Comparison of ENCODE assay signal across 20 cellular contexts in the genomic region with DNA sequence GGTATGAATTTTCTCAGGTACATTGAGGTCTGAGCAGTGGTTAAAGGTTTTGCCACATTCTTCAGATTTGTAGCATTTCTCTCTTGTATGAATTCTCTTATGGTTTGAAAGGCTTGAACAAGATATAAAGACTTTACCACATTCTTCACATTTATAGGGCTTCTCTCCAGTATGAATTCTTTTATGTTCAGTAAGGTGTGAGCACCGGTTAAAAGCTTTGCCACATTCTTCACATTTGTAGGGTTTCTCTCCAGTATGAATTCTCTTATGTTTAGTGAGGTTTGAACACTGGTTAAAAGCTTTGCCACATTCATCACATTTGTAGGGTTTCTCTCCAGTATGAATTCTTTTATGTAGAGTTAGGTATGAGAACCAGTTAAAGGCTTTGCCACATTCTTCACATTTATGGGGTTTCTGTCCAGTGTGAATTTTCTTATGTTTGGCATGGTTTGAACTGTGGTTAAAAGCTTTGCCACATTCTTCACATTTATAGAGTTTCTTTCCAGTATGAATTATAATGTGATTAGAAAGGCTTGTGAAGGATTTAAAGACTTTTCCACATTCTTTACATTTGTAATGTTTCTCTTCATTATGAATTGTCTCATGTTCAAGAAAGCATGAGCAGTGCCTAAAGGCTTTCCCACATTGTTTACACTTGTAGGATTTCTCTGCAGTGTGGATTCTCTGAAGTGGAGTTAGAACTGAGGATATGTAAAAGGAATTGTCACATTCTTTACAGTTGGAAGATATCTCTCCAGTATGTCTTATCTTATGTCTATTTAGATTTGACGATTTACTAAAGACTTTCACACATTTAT. TPM values are rescaled to one million over a fixed set of nuclear protein-coding genes. Genes with fewer than 3 reads are reported as not detected.
DNase-seq lines count a peak whose midpoint lies in the region; ATAC-seq, FAIRE-seq and TF ChIP-seq lines count a peak whose summit lies in the region.
"Had no signal": no experiment of that assay in that cellular context is flagged by ENCODE, and none has a peak within 500 bp of the region (broad histone marks: within the 10 kb centered on the region; RNA-seq: fewer than 3 reads in every experiment).

No MANE protein-coding gene starts in this region.

- no peak overlapping the region for H3K4me2 ChIP-seq in Karpas-422 (ENCODE audit: low read depth, low read length, poor library complexity, severe bottlenecking)
- no peak overlapping the region for H3K4me2 ChIP-seq in K562 (ENCODE audit: insufficient read depth, low read length)
- H3K4me2 ChIP-seq in trophoblast cell (ENCODE audit: low read length), result no peak overlapping the region

- no peak for TF ChIP-seq RAD21 in K562 (CRISPR knock-in tag; conservative IDR thresholded peaks at IDR 0.05 in 1 of 2, IDR thresholded peaks at IDR 0.05 in 1 of 2)

- H3K4me1 ChIP-seq in Karpas-422 (ENCODE audit: low read length) (no peaks in the 10 kb centered on the region), K562 (replicated peaks in 1 of 2; ENCODE audit: control insufficient read depth in 2 of 2, insufficient read depth in 2 of 2, low read length in 2 of 2) (no peaks in the 10 kb centered on the region), trophoblast cell (ENCODE audit: control insufficient read depth in 1 of 2, insufficient read depth in 2 of 2, low read length in 2 of 2) (no peaks in the 10 kb centered on the region), gastroesophageal sphincter (no peaks in the 10 kb centered on the region)

- H3K36me3 ChIP-seq in Karpas-422 (ENCODE audit: insufficient read depth, low read length) (peaks cover 67% of the 10 kb centered on the region), K562 (ENCODE audit: control insufficient read depth, insufficient read depth, low read length) (peaks cover 32% of the 10 kb centered on the region; the same call in 2 of the 3 replicates), trophoblast cell (ENCODE audit: control insufficient read depth in 1 of 2, insufficient read depth in 2 of 2, low read length in 2 of 2) (peaks cover 6 to 7% of the 10 kb centered on the region in 2 experiments), gastroesophageal sphincter (peaks cover 16 to 54% of the 10 kb centered on the region in 2 donors)

- H2AK5ac ChIP-seq in trophoblast cell (ENCODE audit: low read length), result no peak overlapping the region

- TF ChIP-seq CTCF in Calu3 (IDR thresholded peaks at IDR 0.05; ENCODE audit: unreplicated experiment) (no peak), K562 (IDR thresholded peaks at IDR 0.05 in 2 of 3, conservative IDR thresholded peaks at IDR 0.05 in 1 of 3; ENCODE audit: insufficient read depth in 2 of 3, low read depth in 1 of 3, low read length in 3 of 3) (no peak), gastroesophageal sphincter (IDR thresholded peaks at IDR 0.05) (no peak)

- H4K91ac ChIP-seq in trophoblast cell (ENCODE audit: low read depth, low read length), result no peak overlapping the region

- no peak for FAIRE-seq in K562 (lab: Jason Lieb, UNC)
- FAIRE-seq: GM12891, RCC 7860 had no signal

- no peak for DNase-seq in Calu3
- no peak for DNase-seq in Karpas-422
- no peak for DNase-seq in K562 (ENCODE audit: extremely low read depth in 1 of 4, low spot score in 3 of 4)
- peak; percentile 37 to 60 for DNase-seq in trophoblast cell
- DNase-seq: AML-193; CD4-positive, CD25-positive, alpha-beta regulatory T cell; COR-L47; EL; H7; KG1; NCI-H1417 treated with DMSO at 0.1 percent for 48 hours; NCI-H187 treated with DMSO at 0.1 percent for 48 hours; NCI-H345; NCI-H526 had no signal

- no peak overlapping the region for H3K18ac ChIP-seq in trophoblast cell (ENCODE audit: low read length)

- no peaks in the 10 kb centered on the region for H3K9me1 ChIP-seq in K562 (ENCODE audit: control insufficient read depth, insufficient read depth, low read length)

- TF ChIP-seq EP300 in K562 (IDR thresholded peaks at IDR 0.05; ENCODE audit: low read length) (no peak), gastroesophageal sphincter (IDR thresholded peaks at IDR 0.05) (no peak)

- H3K14ac ChIP-seq in trophoblast cell (ENCODE audit: low read length), result no peak overlapping the region

- H3K79me2 ChIP-seq in Karpas-422 (ENCODE audit: low read length) (no peaks in the 10 kb centered on the region), K562 (ENCODE audit: control insufficient read depth, insufficient read depth, low read length) (no peaks in the 10 kb centered on the region), trophoblast cell (ENCODE audit: control insufficient read depth, insufficient read depth, low read length, poor library complexity) (no peaks in the 10 kb centered on the region)

- no peak overlapping the region for H3K23ac ChIP-seq in trophoblast cell (ENCODE audit: low read length)

- H3K4me3 ChIP-seq in Karpas-422 (ENCODE audit: low read length) (0 out of 2 replicates have a peak overlapping the region, but pooled peaks have one; percentile 11), K562 (no peak overlapping the region), trophoblast cell (ENCODE audit: low read depth, low read length) (no peak overlapping the region), gastroesophageal sphincter (no peak overlapping the region)

- H2AFZ ChIP-seq in Karpas-422 (ENCODE audit: low read length) (no peak overlapping the region), K562 (ENCODE audit: low read depth, low read length) (no peak overlapping the region), trophoblast cell (ENCODE audit: insufficient read depth, low read length, poor library complexity) (no peak overlapping the region)

- H4K12ac ChIP-seq in trophoblast cell (ENCODE audit: low read depth, low read length), result no peak overlapping the region

- ATAC-seq in K562 (no peak), gastroesophageal sphincter (no peak), HG03378 (IDR thresholded peaks at IDR 0.05; ENCODE audit: unreplicated experiment) (no peak), HG02642 (IDR thresholded peaks at IDR 0.05; ENCODE audit: poor library complexity, unreplicated experiment) (no peak)
- ATAC-seq: Right ventricle myocardium inferior had no signal

- no peak overlapping the region for H3K4ac ChIP-seq in trophoblast cell (ENCODE audit: low read depth, low read length)

- no peak overlapping the region for H3K4me3 Mint-ChIP-seq in Calu3 (ENCODE audit: low read depth, unreplicated experiment)
- H3K4me3 Mint-ChIP-seq: CD4-positive, CD25-positive, alpha-beta regulatory T cell had no signal

- H2BK5ac ChIP-seq in trophoblast cell (ENCODE audit: low read depth, low read length, poor library complexity), result no peak overlapping the region

- WGBS in K562 (ENCODE audit: insufficient coverage, low coverage, missing lambda C conversion rate), result 82% methylated on average over 2 of the region's 2 CpGs
- WGBS in trophoblast cell (ENCODE audit: extremely low coverage, insufficient coverage, insufficient read length), result no CpG with 5 or more reads among the region's 2 CpGs
- 93 to 94% methylated on average over 2 of the region's 2 CpGs for WGBS in gastroesophageal sphincter (ENCODE audit: low coverage in 1 of 2), 2 donors

- no peaks in the 10 kb centered on the region for H3K9me2 ChIP-seq in Karpas-422 (replicated peaks; ENCODE audit: insufficient read depth, low read length)

- H3K36me3 Mint-ChIP-seq in Calu3 (ENCODE audit: insufficient read depth, unreplicated experiment), result peaks cover 19% of the 10 kb centered on the region

- no peak overlapping the region for H3K9ac ChIP-seq in Karpas-422 (ENCODE audit: low read length)
- H3K9ac ChIP-seq in K562 (ENCODE audit: insufficient read depth in 1 of 2, low read depth in 2 of 2, low read length in 2 of 2), result no peak overlapping the region
- no peak overlapping the region for H3K9ac ChIP-seq in trophoblast cell (ENCODE audit: low read length)

- CTCF ChIA-PET in Calu3 (lab: Charles Lee) (interaction anchor here (0.6 kb wide), 1 partner anchor 183 kb away, joined by 3 read pairs; no protein-coding TSS in a partner anchor), K562 (lab: Yijun Ruan, JAX; ENCODE audit: low intra/inter-chr PET ratio) (no interaction called here)

- H4K20me1 ChIP-seq in Karpas-422 (ENCODE audit: insufficient read depth, low read depth, low read length) (no peaks in the 10 kb centered on the region), K562 (replicated peaks; ENCODE audit: control insufficient read depth, insufficient read depth, low read length) (no peaks in the 10 kb centered on the region)

- BruUV-seq in Calu3 (replicated peaks; lab: Mats Ljungman, UMichigan) (TSS peak; percentile 34), K562 (replicated peaks; lab: Mats Ljungman, UMichigan) (TSS peak; percentile 38)

- peaks cover 24% of the 10 kb centered on the region for H3K9me3 Mint-ChIP-seq in Calu3 (ENCODE audit: low read depth, unreplicated experiment)

- no peaks in the 10 kb centered on the region for H3K4me1 Mint-ChIP-seq in Calu3 (ENCODE audit: low read depth, unreplicated experiment)

- H2BK120ac ChIP-seq in trophoblast cell (ENCODE audit: insufficient read depth, low read length, poor library complexity), result no peak overlapping the region

- H3K27me3 ChIP-seq in Karpas-422 (ENCODE audit: low read length), result no peaks in the 10 kb centered on the region
- H3K27me3 ChIP-seq in K562 (ENCODE audit: control insufficient read depth in 2 of 2, insufficient read depth in 2 of 2, low read length in 2 of 2), result no peaks in the 10 kb centered on the region
- no peaks in the 10 kb centered on the region for H3K27me3 ChIP-seq in trophoblast cell (ENCODE audit: insufficient read depth, low read length)
- no peaks in the 10 kb centered on the region for H3K27me3 ChIP-seq in gastroesophageal sphincter

- no peak overlapping the region for H4K8ac ChIP-seq in trophoblast cell (ENCODE audit: low read depth, low read length)

- intact Hi-C loops in Calu3 (cut with micrococcal nuclease; ENCODE audit: unreplicated experiment), result no loop called here
- intact Hi-C loops in K562 (cut with micrococcal nuclease), result no loop called here

- H3K27ac ChIP-seq in Karpas-422 (ENCODE audit: low read length) (no peak overlapping the region), K562 (ENCODE audit: extremely low read depth, low read depth, low read length) (no peak overlapping the region), trophoblast cell (ENCODE audit: low read depth, low read length) (no peak overlapping the region), gastroesophageal sphincter (no peak overlapping the region)

- H3K27ac Mint-ChIP-seq in Calu3 (ENCODE audit: unreplicated experiment), result no peak overlapping the region
- H3K27ac Mint-ChIP-seq: CD4-positive, CD25-positive, alpha-beta regulatory T cell had no signal

- in situ Hi-C loops in K562 (cut with MboI), result no loop called here

- POLR2A ChIA-PET in K562 (lab: Yijun Ruan, JAX), result interaction anchor here (1.2 kb wide), 1 partner anchor 20 kb away, joined by 3 read pairs; no protein-coding TSS in a partner anchor

- H3K27me3 Mint-ChIP-seq in Calu3 (ENCODE audit: unreplicated experiment), result no peaks in the 10 kb centered on the region
- H3K27me3 Mint-ChIP-seq: CD4-positive, CD25-positive, alpha-beta regulatory T cell had no signal

- H3K9me3 ChIP-seq in Karpas-422 (ENCODE audit: low read length) (peaks cover 45% of the 10 kb centered on the region), K562 (replicated peaks; ENCODE audit: control insufficient read depth, insufficient read depth, low read depth, low read length) (peaks cover 13% of the 10 kb centered on the region), trophoblast cell (ENCODE audit: insufficient read depth, low read depth, low read length) (peaks cover 3% of the 10 kb centered on the region), gastroesophageal sphincter (peaks cover 0 to 57% (median 2%) of the 10 kb centered on the region in 3 donors)

- no peak overlapping the region for H2BK12ac ChIP-seq in trophoblast cell (ENCODE audit: low read length)

- H3K79me1 ChIP-seq in trophoblast cell (ENCODE audit: low read length), result no peaks in the 10 kb centered on the region

- TF ChIP-seq POLR2A in K562 (conservative IDR thresholded peaks at IDR 0.05), result no peak
- TF ChIP-seq POLR2A in gastroesophageal sphincter (IDR thresholded peaks at IDR 0.05), result no peak

RNA-seq across cellular contexts. Expression of gene ZNF124, which starts 18.4 kb away (rescaled TPM):
- 34.4 and 45.6 TPM in 2 replicates for total RNA-seq in Calu3 (2022)
- 46.0 and 75.6 TPM in 2 replicates for total RNA-seq in Karpas-422 (2014; rRNA removed; shearing (Covaris generic); ENCODE audit: low replicate concordance)
- total RNA-seq in K562 (2011; cell fraction: chromatin; rRNA removed; ENCODE audit: low replicate concordance), result 52.9 and 136 TPM in 2 replicates
- total RNA-seq in K562 (2011; cell fraction: nucleolus; rRNA removed), result 31.4 and 39.0 TPM in 2 replicates
- 62.0 and 100 TPM in 2 replicates for total RNA-seq in K562 (2011; cell fraction: nucleoplasm; rRNA removed)
- total RNA-seq in K562 (2014; rRNA removed), result 28.2 and 31.2 TPM in 2 replicates
- 71.5 and 74.9 TPM in 2 replicates for total RNA-seq in K562 (2014; rRNA removed; fragmentation: Illumina TruSeq; extraction: Trizol)
- 63.2 and 68.5 TPM in 2 replicates for total RNA-seq in K562 (2015; rRNA removed; fragmentation: Illumina TruSeq; extraction: Trizol)
- 43.1 and 47.1 TPM in 2 replicates for total RNA-seq in K562 (2021)
- 20.2 TPM in 2 replicates for polyA plus RNA-seq in K562 (2011; rRNA removed)
- 3.4 and 9.2 TPM in 2 replicates for polyA plus RNA-seq in K562 (2011; cell fraction: cytosol; rRNA removed)
- 13.8 and 23.5 TPM in 2 replicates for polyA plus RNA-seq in K562 (2011; cell fraction: nucleus; rRNA removed)
- 9.4 and 9.9 TPM in 2 replicates for polyA plus RNA-seq in K562 (2012)
- polyA plus RNA-seq in K562 (2014; fragmentation: Illumina TruSeq; extraction: Trizol), result 14.7 and 15.0 TPM in 2 replicates
- polyA plus RNA-seq in K562 (2014; fragmentation: Nextera tagmentation; extraction: Ambion mirVana), result 10 to 100 TPM in 1 of 2 experiments, 1 to 10 TPM in 1; 7.6 to 13.6 TPM
- 12.5 and 13.5 TPM in 2 replicates for polyA plus RNA-seq in K562 (2014; rRNA removed)
- polyA minus RNA-seq in K562 (2011; rRNA and poly(A)+ RNA removed), result 141 and 252 TPM in 2 replicates
- polyA minus RNA-seq in K562 (2011; cell fraction: cytosol; rRNA and poly(A)+ RNA removed), result 58.9 and 64.8 TPM in 2 replicates
- polyA minus RNA-seq in K562 (2011; cell fraction: nucleus; rRNA and poly(A)+ RNA removed), result 21.0 and 48.3 TPM in 2 replicates
- 23.5 and 23.8 TPM in 2 replicates for polyA plus RNA-seq in trophoblast cell (2013)
- 10 to 100 TPM; 22.6 to 58.1 (median 46.8) TPM for total RNA-seq in gastroesophageal sphincter

Comparison
In these comparisons a context has a peak if more than half of its experiments do, and no peak if none do; other contexts are left out.
1. DNase-seq: peak in trophoblast cell (2 of 2); none in Calu3 (single experiment), Karpas-422 (single experiment) and K562 (0 of 4).